25 cellular contexts compared by ENCODE assay signal in genomic region chr1:60705026-60705425, GRCh38.
"Had no signal": no experiment of that assay in that cellular context is flagged by ENCODE, and none has a peak within 500 bp of the region (broad histone marks: within the 10 kb centered on the region; RNA-seq: fewer than 3 reads in every experiment).

No MANE protein-coding gene starts in this region.

- H3K9me3 ChIP-seq: colonic mucosa, esophagus muscularis mucosa, esophagus squamous epithelium, gastrocnemius medialis, gastroesophageal sphincter had no signal

- H3K36me3 ChIP-seq: colonic mucosa, esophagus muscularis mucosa, esophagus squamous epithelium, gastrocnemius medialis, gastroesophageal sphincter, heart left ventricle, heart right ventricle had no signal

- H3K4me1 ChIP-seq: colonic mucosa, esophagus muscularis mucosa, esophagus squamous epithelium, foreskin keratinocyte, gastrocnemius medialis, gastroesophageal sphincter, heart left ventricle, heart right ventricle had no signal

- ATAC-seq: effector memory CD8-positive, alpha-beta T cell; esophagus mucosa; foreskin keratinocyte; gastrocnemius medialis; gastroesophageal sphincter had no signal

- H3K27me3 Mint-ChIP-seq: dendritic cell treated with granulocyte-macrophage colony-stimulating factor and Interleukin-4, amounts not matched to agents 40 ng/mL and 50 ng/mL, for 4 days had no signal

- H3K27me3 ChIP-seq: colonic mucosa, dorsolateral prefrontal cortex, esophagus muscularis mucosa, esophagus squamous epithelium, foreskin keratinocyte, gastrocnemius medialis, gastroesophageal sphincter, heart left ventricle, heart right ventricle had no signal

- H3K27ac Mint-ChIP-seq: dendritic cell treated with granulocyte-macrophage colony-stimulating factor and Interleukin-4, amounts not matched to agents 40 ng/mL and 50 ng/mL, for 4 days; effector memory CD8-positive, alpha-beta T cell; endodermal cell had no signal

- H3K4me3 ChIP-seq: colonic mucosa, coronary artery, dorsolateral prefrontal cortex, esophagus muscularis mucosa, esophagus squamous epithelium, gastrocnemius medialis, gastroesophageal sphincter, heart left ventricle, heart right ventricle had no signal

- H3K9me3 Mint-ChIP-seq: effector memory CD8-positive, alpha-beta T cell; endodermal cell had no signal

- DNase-seq: colonic mucosa; cortex of kidney; dermis blood vessel endothelial cell; dorsolateral prefrontal cortex; effector CD4-positive, alpha-beta T cell; effector CD8-positive, alpha-beta T cell; effector memory CD4-positive, alpha-beta T cell; effector memory CD8-positive, alpha-beta T cell; endodermal cell; erythroblast; esophagus squamous epithelium; foreskin fibroblast; foreskin keratinocyte; foreskin melanocyte; gastrocnemius medialis; glutamatergic neuron; head of caudate nucleus; heart left ventricle; heart right ventricle had no signal

- H3K27ac ChIP-seq: colonic mucosa, coronary artery, dorsolateral prefrontal cortex, epithelial cell of prostate, esophagus muscularis mucosa, esophagus squamous epithelium, foreskin keratinocyte, gastrocnemius medialis, gastroesophageal sphincter, heart left ventricle, heart right ventricle had no signal

- H3K4me3 Mint-ChIP-seq: dendritic cell treated with granulocyte-macrophage colony-stimulating factor and Interleukin-4, amounts not matched to agents 40 ng/mL and 50 ng/mL, for 4 days; effector memory CD8-positive, alpha-beta T cell; endodermal cell had no signal
